ENCODE assay signal across 17 cellular contexts in the genomic region with DNA sequence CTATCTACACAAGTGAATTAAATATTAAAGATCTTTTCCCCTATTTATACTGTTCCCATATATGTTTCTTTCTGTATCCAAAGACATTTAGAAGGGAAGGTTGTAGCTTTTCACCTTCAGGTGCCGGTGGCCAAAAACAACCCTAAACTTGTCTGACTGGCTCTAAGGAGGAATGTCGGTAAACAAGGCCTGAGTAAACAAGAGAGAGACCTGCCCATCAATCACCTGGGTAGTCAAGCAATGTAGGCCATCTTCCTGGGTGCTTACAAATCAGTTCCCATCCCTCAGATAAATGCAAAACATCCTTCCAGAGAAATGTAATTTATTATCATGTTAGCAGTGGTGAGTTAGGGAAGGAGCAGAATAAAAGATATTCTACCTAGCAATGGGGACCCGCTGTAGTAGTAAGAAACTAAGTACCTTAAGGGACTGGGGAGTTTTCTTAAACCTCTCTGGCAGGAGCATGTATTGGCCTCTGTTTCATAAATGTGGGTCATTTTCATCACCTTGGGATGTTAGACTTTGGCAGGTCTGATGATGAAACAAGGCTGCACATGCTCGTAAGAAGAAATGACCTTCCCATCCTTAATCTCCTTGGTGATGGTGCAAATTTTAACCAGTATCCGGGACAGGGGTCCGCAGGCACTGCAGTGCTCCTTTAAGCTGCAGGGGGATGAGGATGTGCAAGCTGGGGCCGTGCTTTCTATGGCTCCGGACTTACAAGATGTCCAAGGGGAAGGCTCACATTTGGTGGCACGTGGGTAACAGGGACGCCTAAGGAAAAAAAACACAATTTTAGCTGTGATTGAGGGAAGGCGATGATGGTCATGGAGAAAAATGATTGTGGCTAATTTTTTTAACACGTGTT. TPM values are rescaled to one million over a fixed set of nuclear protein-coding genes. Genes with fewer than 3 reads are reported as not detected.
A peak's percentile ranks its signal among the peaks of the same experiment; 100 is the strongest.
DNase-seq lines count a peak whose midpoint lies in the region; ATAC-seq and TF ChIP-seq lines count a peak whose summit lies in the region.
"Had no signal": no experiment of that assay in that cellular context is flagged by ENCODE, and none has a peak within 500 bp of the region (broad histone marks: within the 10 kb centered on the region; RNA-seq: fewer than 3 reads in every experiment).

No MANE protein-coding gene starts in this region.

- no peak for TF ChIP-seq CTCF in GM23338 (conservative IDR thresholded peaks at IDR 0.05; ENCODE audit: low read depth in 2 of 2)
- no peak for TF ChIP-seq CTCF in foreskin keratinocyte (conservative IDR thresholded peaks at IDR 0.05)
- TF ChIP-seq CTCF in progenitor cell of endocrine pancreas (IDR thresholded peaks at IDR 0.05; ENCODE audit: unreplicated experiment) = no peak

- H3F3A ChIP-seq in GM23338 (replicated peaks; ENCODE audit: low read depth) = no peaks in the 10 kb centered on the region

- no peak overlapping the region for H3K27ac ChIP-seq in GM23338 (ENCODE audit: low read depth)
- peak overlapping the region; percentile 66 for H3K27ac ChIP-seq in foreskin keratinocyte
- H3K27ac ChIP-seq: BLaER1, esophagus muscularis mucosa had no signal

- H2AFZ ChIP-seq in GM23338 = no peak overlapping the region

- H3K4me3 ChIP-seq in GM23338 = no peak overlapping the region
- H3K4me3 ChIP-seq: BLaER1, esophagus muscularis mucosa had no signal

- H3K27me3 ChIP-seq in GM23338 (ENCODE audit: insufficient read depth) (no peaks in the 10 kb centered on the region), foreskin keratinocyte (no peaks in the 10 kb centered on the region)
- H3K27me3 ChIP-seq: BLaER1 had no signal

- H3K36me3 ChIP-seq in GM23338 (ENCODE audit: insufficient read depth) = no peaks in the 10 kb centered on the region
- H3K36me3 ChIP-seq: BLaER1, esophagus muscularis mucosa had no signal

- no peaks in the 10 kb centered on the region for H4K20me1 ChIP-seq in GM23338 (replicated peaks; ENCODE audit: insufficient read depth)
- H4K20me1 ChIP-seq: BLaER1 had no signal

- H3K27me3 Mint-ChIP-seq in GM23338 (ENCODE audit: insufficient read depth, low read depth, poor library complexity) (no peaks in the 10 kb centered on the region), progenitor cell of endocrine pancreas (no peaks in the 10 kb centered on the region)

- H3K9me3 Mint-ChIP-seq in GM23338 (no peaks in the 10 kb centered on the region; the same call in 2 of the 3 replicates), progenitor cell of endocrine pancreas (ENCODE audit: low read depth) (peaks cover 6% of the 10 kb centered on the region)
- H3K9me3 Mint-ChIP-seq: stimulated activated memory B cell treated with anti-CD40 and anti-IgM and Interleukin-4, amounts not matched to agents 10 μg/mL and 1 μg/mL and 100 μg/mL, for 72 hours had no signal

- H3K36me3 Mint-ChIP-seq in GM23338 (ENCODE audit: low read depth) = no peaks in the 10 kb centered on the region
- no peaks in the 10 kb centered on the region for H3K36me3 Mint-ChIP-seq in progenitor cell of endocrine pancreas (ENCODE audit: insufficient read depth)
- H3K36me3 Mint-ChIP-seq: stimulated activated memory B cell treated with anti-CD40 and anti-IgM and Interleukin-4, amounts not matched to agents 10 μg/mL and 1 μg/mL and 100 μg/mL, for 72 hours had no signal

- ATAC-seq in GM23338 = peak; percentile 94
- no peak for ATAC-seq in foreskin keratinocyte
- ATAC-seq in SK-N-SH treated with all-trans-retinoic acid at 6 μM for 48 hours = no peak
- ATAC-seq in stimulated activated naive CD8-positive, alpha-beta T cell treated with anti-CD3 and anti-CD28 coated beads, Interleukin-15, Interleukin-2, amounts not matched to agents 100 U/mL and 50 U/mL, for 24 hours = no peak
- ATAC-seq: activated CD4-positive, alpha-beta T cell treated with anti-CD3 and anti-CD28 coated beads for 36 hours; stimulated activated memory B cell treated with anti-CD40 and anti-IgM and Interleukin-4, amounts not matched to agents 10 μg/mL and 1 μg/mL and 100 μg/mL, for 72 hours had no signal

- H3K4me1 Mint-ChIP-seq in GM23338 (peaks cover 31% of the 10 kb centered on the region), progenitor cell of endocrine pancreas (ENCODE audit: low read depth) (peaks cover 58% of the 10 kb centered on the region)

- H3K9me2 ChIP-seq in GM23338 (ENCODE audit: insufficient read depth) = 0 out of 2 replicates have a peak, but pooled peaks cover 3% of the 10 kb centered on the region

- peak overlapping the region; percentile 53 for H3K27ac Mint-ChIP-seq in GM23338
- peak overlapping the region; percentile 95 for H3K27ac Mint-ChIP-seq in progenitor cell of endocrine pancreas
- H3K27ac Mint-ChIP-seq: activated CD4-positive, alpha-beta T cell treated with anti-CD3 and anti-CD28 coated beads for 36 hours; stimulated activated memory B cell treated with anti-CD40 and anti-IgM and Interleukin-4, amounts not matched to agents 10 μg/mL and 1 μg/mL and 100 μg/mL, for 72 hours had no signal

- H3K4me1 ChIP-seq in GM23338 (ENCODE audit: insufficient read depth) = peaks cover 23% of the 10 kb centered on the region
- H3K4me1 ChIP-seq in foreskin keratinocyte = peaks cover 37% of the 10 kb centered on the region
- H3K4me1 ChIP-seq: BLaER1 had no signal

- H3K79me2 ChIP-seq in GM23338 (replicated peaks; ENCODE audit: insufficient read depth) = no peaks in the 10 kb centered on the region

- H3K4me3 Mint-ChIP-seq in GM23338 (no peak overlapping the region; the same call in 2 of the 3 replicates), progenitor cell of endocrine pancreas (ENCODE audit: low read depth) (peak overlapping the region; percentile 58)
- H3K4me3 Mint-ChIP-seq: activated CD4-positive, alpha-beta T cell treated with anti-CD3 and anti-CD28 coated beads for 36 hours; stimulated activated memory B cell treated with anti-CD40 and anti-IgM and Interleukin-4, amounts not matched to agents 10 μg/mL and 1 μg/mL and 100 μg/mL, for 72 hours had no signal

- peak; percentile 65 for DNase-seq in GM23338 (ENCODE audit: low spot score)
- peak; percentile 22 for DNase-seq in NCI-H774 (lab: John Stamatoyannopoulos, UW)
- no peak for DNase-seq in foreskin keratinocyte
- DNase-seq in progenitor cell of endocrine pancreas (ENCODE audit: low spot score, unreplicated experiment) = no peak
- DNase-seq in T-helper 2 cell = no peak
- DNase-seq in stimulated activated CD4-positive, alpha-beta T cell treated with anti-CD3 and anti-CD28 coated beads, Interleukin-12 subunit alpha, Interleukin-12 subunit beta, amount 100 ng/mL, for 4 hours = no peak
- DNase-seq in stimulated activated naive CD8-positive, alpha-beta T cell treated with anti-CD3 and anti-CD28 coated beads, Interleukin-15, Interleukin-2, amounts not matched to agents 100 U/mL and 50 U/mL, for 24 hours = no peak
- DNase-seq: activated CD4-positive, alpha-beta T cell treated with anti-CD3 and anti-CD28 coated beads for 36 hours; activated T-cell treated with anti-CD3 and anti-CD28 coated beads for 4 hours; H7; MV-4-11; retina had no signal

- 0 out of 2 replicates have a peak overlapping the region, but pooled peaks have one; percentile 10 for H3K4me2 ChIP-seq in GM23338
- H3K4me2 ChIP-seq: BLaER1 had no signal

TF ChIP-seq in GM23338, 12 proteins besides CTCF, POLR2A, EP300 and RAD21 (continues in another document):
- TF ChIP-seq, protein P1, sequence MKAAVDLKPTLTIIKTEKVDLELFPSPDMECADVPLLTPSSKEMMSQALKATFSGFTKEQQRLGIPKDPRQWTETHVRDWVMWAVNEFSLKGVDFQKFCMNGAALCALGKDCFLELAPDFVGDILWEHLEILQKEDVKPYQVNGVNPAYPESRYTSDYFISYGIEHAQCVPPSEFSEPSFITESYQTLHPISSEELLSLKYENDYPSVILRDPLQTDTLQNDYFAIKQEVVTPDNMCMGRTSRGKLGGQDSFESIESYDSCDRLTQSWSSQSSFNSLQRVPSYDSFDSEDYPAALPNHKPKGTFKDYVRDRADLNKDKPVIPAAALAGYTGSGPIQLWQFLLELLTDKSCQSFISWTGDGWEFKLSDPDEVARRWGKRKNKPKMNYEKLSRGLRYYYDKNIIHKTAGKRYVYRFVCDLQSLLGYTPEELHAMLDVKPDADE (IDR thresholded peaks at IDR 0.05) = no peak
- no peak for TF ChIP-seq ZNF114 (CRISPR knock-in tag; IDR thresholded peaks at IDR 0.05)

TF ChIP-seq in SK-N-SH treated with all-trans-retinoic acid at 6 μM for 48 hours, 23 proteins besides CTCF, POLR2A, EP300 and RAD21 (continues in another document):
- no peak for TF ChIP-seq ZFP30 (CRISPR knock-in tag; IDR thresholded peaks at IDR 0.05)

RNA-seq across cellular contexts. Expression of a gene that starts 8.4 kb away (rescaled TPM):
- not detected in 2 replicates for total RNA-seq in GM23338 (2014; rRNA removed; shearing (Covaris generic))
- polyA plus RNA-seq in GM23338 (2016; fragmentation: Nextera tagmentation; extraction: Ambion mirVana) = not detected in 2 replicates
- total RNA-seq in foreskin keratinocyte = not detected in 2 replicates
- polyA plus RNA-seq in foreskin keratinocyte = not detected in 2 replicates
- not detected in 2 replicates for total RNA-seq in progenitor cell of endocrine pancreas
- total RNA-seq: activated CD4-positive, alpha-beta T cell treated with anti-CD3 and anti-CD28 coated beads for 36 hours; esophagus muscularis mucosa; H7; T-helper 1 cell treated with Interleukin-12 subunit alpha and Interleukin-12 subunit beta and Interleukin-4 antibody, amounts not matched to agents 30 ng/mL and 1 ng/mL, for 36 hours had no signal

RNA-seq across cellular contexts. Expression of a gene that starts 20.9 kb away (rescaled TPM):
- total RNA-seq in GM23338 (2014; rRNA removed; shearing (Covaris generic)) = not detected in 2 replicates
- polyA plus RNA-seq in GM23338 (2016; fragmentation: Nextera tagmentation; extraction: Ambion mirVana) = not detected in 2 replicates
- 0.71 and 1.1 TPM in 2 replicates for total RNA-seq in foreskin keratinocyte
- polyA plus RNA-seq in foreskin keratinocyte = 0.38 and 0.75 TPM in 2 replicates
- total RNA-seq in progenitor cell of endocrine pancreas = 2.1 and 3.8 TPM in 2 replicates
- total RNA-seq: activated CD4-positive, alpha-beta T cell treated with anti-CD3 and anti-CD28 coated beads for 36 hours; H7; T-helper 1 cell treated with Interleukin-12 subunit alpha and Interleukin-12 subunit beta and Interleukin-4 antibody, amounts not matched to agents 30 ng/mL and 1 ng/mL, for 36 hours had no signal

RNA-seq across cellular contexts. Expression of a gene that starts 25.8 kb away (rescaled TPM):
- not detected in 2 replicates for total RNA-seq in GM23338 (2014; rRNA removed; shearing (Covaris generic))
- not detected in 2 replicates for polyA plus RNA-seq in GM23338 (2016; fragmentation: Nextera tagmentation; extraction: Ambion mirVana)
- not detected in 2 replicates for total RNA-seq in foreskin keratinocyte
- not detected in 2 replicates for polyA plus RNA-seq in foreskin keratinocyte
- total RNA-seq in progenitor cell of endocrine pancreas = 0.13 TPM in 1 of 2 replicates, not detected in the other
- total RNA-seq: activated CD4-positive, alpha-beta T cell treated with anti-CD3 and anti-CD28 coated beads for 36 hours; esophagus muscularis mucosa; H7; T-helper 1 cell treated with Interleukin-12 subunit alpha and Interleukin-12 subunit beta and Interleukin-4 antibody, amounts not matched to agents 30 ng/mL and 1 ng/mL, for 36 hours had no signal

RNA-seq across cellular contexts. Expression of a gene that starts 35.6 kb away (rescaled TPM):
- total RNA-seq in GM23338 (2014; rRNA removed; shearing (Covaris generic)) = not detected in 2 replicates
- polyA plus RNA-seq in GM23338 (2016; fragmentation: Nextera tagmentation; extraction: Ambion mirVana) (not detected in 2 replicates), foreskin keratinocyte (not detected in 2 replicates)
- total RNA-seq in foreskin keratinocyte (not detected in 2 replicates), progenitor cell of endocrine pancreas (not detected in 2 replicates)
- total RNA-seq: activated CD4-positive, alpha-beta T cell treated with anti-CD3 and anti-CD28 coated beads for 36 hours; esophagus muscularis mucosa; H7; T-helper 1 cell treated with Interleukin-12 subunit alpha and Interleukin-12 subunit beta and Interleukin-4 antibody, amounts not matched to agents 30 ng/mL and 1 ng/mL, for 36 hours had no signal

RNA-seq across cellular contexts. Expression of a gene that starts 41.4 kb away (rescaled TPM):
- not detected in 2 replicates for total RNA-seq in GM23338 (2014; rRNA removed; shearing (Covaris generic))
- polyA plus RNA-seq in GM23338 (2016; fragmentation: Nextera tagmentation; extraction: Ambion mirVana) = not detected in 2 replicates
- not detected in 2 replicates for total RNA-seq in foreskin keratinocyte
- not detected in 2 replicates for polyA plus RNA-seq in foreskin keratinocyte
- total RNA-seq in progenitor cell of endocrine pancreas = not detected in 2 replicates
- total RNA-seq: activated CD4-positive, alpha-beta T cell treated with anti-CD3 and anti-CD28 coated beads for 36 hours; esophagus muscularis mucosa; H7; T-helper 1 cell treated with Interleukin-12 subunit alpha and Interleukin-12 subunit beta and Interleukin-4 antibody, amounts not matched to agents 30 ng/mL and 1 ng/mL, for 36 hours had no signal

Comparison
In these comparisons a context has a peak if more than half of its experiments do, and no peak if none do; other contexts are left out.
1. DNase-seq: peak in GM23338 (single experiment) and NCI-H774 (single experiment); none in foreskin keratinocyte (0 of 2), progenitor cell of endocrine pancreas (single experiment), T-helper 2 cell (0 of 5), stimulated activated CD4-positive, alpha-beta T cell treated with anti-CD3 and anti-CD28 coated beads, Interleukin-12 subunit alpha, Interleukin-12 subunit beta, amount 100 ng/mL, for 4 hours (single experiment) and stimulated activated naive CD8-positive, alpha-beta T cell treated with anti-CD3 and anti-CD28 coated beads, Interleukin-15, Interleukin-2, amounts not matched to agents 100 U/mL and 50 U/mL, for 24 hours (single experiment).